ENCODE assay signal across 14 cellular contexts in the genomic region with DNA sequence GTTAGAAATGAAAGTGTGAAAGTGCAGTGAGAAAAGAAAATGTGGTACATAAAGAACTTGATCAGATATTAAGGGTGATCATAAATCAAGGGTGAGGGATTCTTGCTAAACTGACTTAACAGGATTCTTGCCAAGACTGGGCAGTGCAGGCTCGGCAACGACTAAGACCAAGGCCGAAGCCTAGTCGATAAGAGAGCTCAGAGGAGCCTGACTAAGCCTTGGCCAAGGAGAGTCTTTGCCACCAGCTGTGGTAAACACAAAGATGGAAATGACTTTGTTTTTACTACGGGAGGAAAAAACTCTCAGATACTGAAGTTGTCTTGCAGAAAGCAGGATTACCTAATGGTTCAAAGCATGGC.
DNase-seq lines count a peak whose midpoint lies in the region; ATAC-seq and TF ChIP-seq lines count a peak whose summit lies in the region.
"Had no signal": no experiment of that assay in that cellular context is flagged by ENCODE, and none has a peak within 500 bp of the region (broad histone marks: within the 10 kb centered on the region; RNA-seq: fewer than 3 reads in every experiment).

No MANE protein-coding gene starts in this region.

- in situ Hi-C loops in brain microvascular endothelial cell (cut with HindIII; ENCODE audit: low pct_ligation_motif_present, low sequenced_read_pairs), result no loop called here

- H3K36me3 ChIP-seq in right atrium auricular region (no peaks in the 10 kb centered on the region), adrenal gland (replicated peaks in 1 of 2) (no peaks in the 10 kb centered on the region), subcutaneous abdominal adipose tissue (ENCODE audit: control insufficient read depth in 5 of 5, insufficient read depth in 5 of 5, low read length in 5 of 5) (no peaks in the 10 kb centered on the region), brain microvascular endothelial cell (replicated peaks) (no peaks in the 10 kb centered on the region)
- H3K36me3 ChIP-seq: HAP-1 had no signal

- no peak overlapping the region for H3K27ac ChIP-seq in right atrium auricular region
- H3K27ac ChIP-seq in adrenal gland, result peak overlapping the region in 4 of 5 donors; percentile 9 to 83 (median 54)
- peak overlapping the region; percentile 14 for H3K27ac ChIP-seq in subcutaneous abdominal adipose tissue (ENCODE audit: low read depth, low read length)
- H3K27ac ChIP-seq in brain microvascular endothelial cell, result no peak overlapping the region

- no peak overlapping the region for H3K4me3 ChIP-seq in right atrium auricular region
- H3K4me3 ChIP-seq in adrenal gland, result no peak overlapping the region
- no peak overlapping the region for H3K4me3 ChIP-seq in fibroblast of the aortic adventitia (ENCODE audit: low read depth, low read length)
- H3K4me3 ChIP-seq in subcutaneous abdominal adipose tissue (ENCODE audit: low read depth in 1 of 5, low read length in 5 of 5), result no peak overlapping the region
- H3K4me3 ChIP-seq in brain microvascular endothelial cell (ENCODE audit: low read depth, low read length), result no peak overlapping the region
- H3K4me3 ChIP-seq: HAP-1 had no signal

- TF ChIP-seq CTCF in right atrium auricular region (IDR thresholded peaks at IDR 0.05) (no peak), adrenal gland (IDR thresholded peaks at IDR 0.05) (no peak), fibroblast of the aortic adventitia (IDR thresholded peaks at IDR 0.05; ENCODE audit: insufficient read depth, low read length) (no peak), brain microvascular endothelial cell (IDR thresholded peaks at IDR 0.05; ENCODE audit: low read depth, low read length, missing control alignments) (no peak)

- peak in 1 of 2 donors; percentile 21 for TF ChIP-seq POLR2A in adrenal gland (IDR thresholded peaks at IDR 0.05)

- no peak overlapping the region for H3K4me3 Mint-ChIP-seq in activated CD4-positive, alpha-beta T cell treated with anti-CD3 and anti-CD28 coated beads, Interleukin-2, amount 10 ng/mL, durations not matched to agents 24 days and 14 days
- H3K4me3 Mint-ChIP-seq: CD14-positive monocyte had no signal

- no peaks in the 10 kb centered on the region for H3K9me3 ChIP-seq in right atrium auricular region
- no peaks in the 10 kb centered on the region for H3K9me3 ChIP-seq in adrenal gland (replicated peaks in 1 of 3)
- H3K9me3 ChIP-seq in subcutaneous abdominal adipose tissue (ENCODE audit: control insufficient read depth in 5 of 5, low read length in 5 of 5), result no peaks in the 10 kb centered on the region
- H3K9me3 ChIP-seq: HAP-1 had no signal

- DNase-seq in Right ventricle myocardium superior, result no peak
- DNase-seq in right atrium auricular region (ENCODE audit: low spot score), result no peak
- peak; percentile 71 to 91 (median 90) for DNase-seq in adrenal gland
- DNase-seq in fibroblast of the aortic adventitia (ENCODE audit: low read depth), result peak; percentile 27
- DNase-seq in activated CD4-positive, alpha-beta T cell treated with anti-CD3 and anti-CD28 coated beads, Interleukin-2, amount 10 ng/mL, durations not matched to agents 24 days and 14 days, result no peak
- DNase-seq in DMS79 treated with DMSO at 0.1 percent for 48 hours (lab: John Stamatoyannopoulos, UW), result no peak
- DNase-seq in brain microvascular endothelial cell, result no peak
- DNase-seq: COR-L47, NCI-H1694 treated with DMSO at 0.1 percent for 48 hours, NCI-H446 had no signal

- peaks cover 7% of the 10 kb centered on the region for H3K4me1 Mint-ChIP-seq in activated CD4-positive, alpha-beta T cell treated with anti-CD3 and anti-CD28 coated beads, Interleukin-2, amount 10 ng/mL, durations not matched to agents 24 days and 14 days
- H3K4me1 Mint-ChIP-seq: IgD-negative memory B cell had no signal

- no peak overlapping the region for H3K27ac Mint-ChIP-seq in activated CD4-positive, alpha-beta T cell treated with anti-CD3 and anti-CD28 coated beads, Interleukin-2, amount 10 ng/mL, durations not matched to agents 24 days and 14 days
- H3K27ac Mint-ChIP-seq: IgD-negative memory B cell had no signal

- whole genome bisulfite sequencing in adrenal gland, 4 donors, result 21 to 39% (median 35%) methylated on average over 5 of the region's 5 CpGs

- ATAC-seq in Right ventricle myocardium superior (ENCODE audit: poor library complexity), result peak; percentile 32

- H3K36me3 Mint-ChIP-seq in activated CD4-positive, alpha-beta T cell treated with anti-CD3 and anti-CD28 coated beads, Interleukin-2, amount 10 ng/mL, durations not matched to agents 24 days and 14 days (ENCODE audit: low read depth), result no peaks in the 10 kb centered on the region
- H3K36me3 Mint-ChIP-seq: IgD-negative memory B cell had no signal

- H3K9me3 Mint-ChIP-seq in activated CD4-positive, alpha-beta T cell treated with anti-CD3 and anti-CD28 coated beads, Interleukin-2, amount 10 ng/mL, durations not matched to agents 24 days and 14 days, result no peaks in the 10 kb centered on the region
- H3K9me3 Mint-ChIP-seq: CD14-positive monocyte, IgD-negative memory B cell had no signal

- intact Hi-C loops in Right ventricle myocardium superior (cut with DNase I) (no loop called here), adrenal gland (cut with DNase I) (no loop called here)
- intact Hi-C loops in activated CD4-positive, alpha-beta T cell treated with anti-CD3 and anti-CD28 coated beads, Interleukin-2, amount 10 ng/mL, durations not matched to agents 24 days and 14 days (cut with micrococcal nuclease), result loop anchor here (5.0 kb wide), 1 partner anchor 457 kb away; no protein-coding TSS in a partner anchor

- H3K27me3 ChIP-seq in right atrium auricular region (no peaks in the 10 kb centered on the region), adrenal gland (no peaks in the 10 kb centered on the region), subcutaneous abdominal adipose tissue (ENCODE audit: control insufficient read depth in 5 of 5, insufficient read depth in 4 of 5, low read length in 5 of 5) (no peaks in the 10 kb centered on the region), brain microvascular endothelial cell (replicated peaks) (no peaks in the 10 kb centered on the region)

- peaks cover 24% of the 10 kb centered on the region for H3K27me3 Mint-ChIP-seq in activated CD4-positive, alpha-beta T cell treated with anti-CD3 and anti-CD28 coated beads, Interleukin-2, amount 10 ng/mL, durations not matched to agents 24 days and 14 days

- H3K4me1 ChIP-seq in right atrium auricular region (peaks cover 0 to 12% of the 10 kb centered on the region in 2 donors), adrenal gland (replicated peaks in 1 of 2) (peaks cover 35 to 44% of the 10 kb centered on the region in 2 donors), subcutaneous abdominal adipose tissue (ENCODE audit: control insufficient read depth in 5 of 5, insufficient read depth in 5 of 5, low read length in 5 of 5) (peaks cover 0 to 40% (median 29%) of the 10 kb centered on the region in 5 donors)
- H3K4me1 ChIP-seq: HAP-1 had no signal

- H3K9ac ChIP-seq in subcutaneous abdominal adipose tissue (ENCODE audit: low read length in 5 of 5), result no peak overlapping the region

Comparison
In these comparisons a context has a peak if more than half of its experiments do, and no peak if none do; other contexts are left out.
1. DNase-seq: peak in adrenal gland (7 of 7) and fibroblast of the aortic adventitia (single experiment); none in Right ventricle myocardium superior (single experiment), right atrium auricular region (single experiment), activated CD4-positive, alpha-beta T cell treated with anti-CD3 and anti-CD28 coated beads, Interleukin-2, amount 10 ng/mL, durations not matched to agents 24 days and 14 days (single experiment), DMS79 treated with DMSO at 0.1 percent for 48 hours (single experiment) and brain microvascular endothelial cell (single experiment).
2. H3K27ac ChIP-seq: peak in adrenal gland (4 of 5) and subcutaneous abdominal adipose tissue (single experiment); none in right atrium auricular region (0 of 2) and brain microvascular endothelial cell (single experiment).